ENCODE assay signal across 8 cellular contexts in genomic region chr6:26088344-26088743, GRCh38. TPM values are rescaled to one million over a fixed set of nuclear protein-coding genes. Genes with fewer than 3 reads are reported as not detected.
DNase-seq lines count a peak whose midpoint lies in the region; ATAC-seq and TF ChIP-seq lines count a peak whose summit lies in the region.

No MANE protein-coding gene starts in this region.

- H3K9ac ChIP-seq in GM23248 (peak overlapping the region; percentile 91), smooth muscle cell (ENCODE audit: low read depth) (peak overlapping the region; percentile 66)

- peaks cover 4% of the 10 kb centered on the region for H3K36me3 Mint-ChIP-seq in activated naive CD8-positive, alpha-beta T cell treated with anti-CD3 and anti-CD28 coated beads for 36 hours

- H3K27ac Mint-ChIP-seq in activated naive CD8-positive, alpha-beta T cell treated with anti-CD3 and anti-CD28 coated beads for 36 hours, result no peak overlapping the region

- H3K4me3 Mint-ChIP-seq in activated naive CD8-positive, alpha-beta T cell treated with anti-CD3 and anti-CD28 coated beads for 36 hours, result peak overlapping the region; percentile 79

- H3K27me3 ChIP-seq in GM23248 (replicated peaks; ENCODE audit: insufficient read depth) (no peaks in the 10 kb centered on the region), right atrium auricular region (no peaks in the 10 kb centered on the region), smooth muscle cell (ENCODE audit: low read depth) (no peaks in the 10 kb centered on the region)

- 13 to 20% methylated on average over 5 of the region's 5 CpGs for WGBS in GM23248 (ENCODE audit: low coverage in 1 of 2, low lambda C conversion rate in 2 of 2, missing lambda C conversion rate in 2 of 2), 2 experiments
- WGBS in smooth muscle cell (ENCODE audit: low lambda C conversion rate), result 73% methylated on average over 5 of the region's 5 CpGs

- H3K4me1 Mint-ChIP-seq in activated naive CD8-positive, alpha-beta T cell treated with anti-CD3 and anti-CD28 coated beads for 36 hours, result peaks cover 32% of the 10 kb centered on the region

- no peak for TF ChIP-seq CTCF in right atrium auricular region (IDR thresholded peaks at IDR 0.05)
- TF ChIP-seq CTCF in smooth muscle cell (IDR thresholded peaks at IDR 0.05; ENCODE audit: borderline replicate concordance, insufficient read depth, poor library complexity, severe bottlenecking), result no peak

- peak overlapping the region; percentile 91 for H3K4me2 ChIP-seq in GM23248 (ENCODE audit: unreplicated experiment)
- peak overlapping the region; percentile 91 for H3K4me2 ChIP-seq in smooth muscle cell

- no peaks in the 10 kb centered on the region for H3K27me3 Mint-ChIP-seq in activated naive CD8-positive, alpha-beta T cell treated with anti-CD3 and anti-CD28 coated beads for 36 hours

- H3K79me2 ChIP-seq in GM23248 (ENCODE audit: insufficient read depth), result peaks cover 3% of the 10 kb centered on the region; the same call in 1 of the 2 replicates
- H3K79me2 ChIP-seq in smooth muscle cell (ENCODE audit: low read depth), result no peaks in the 10 kb centered on the region

- H3K27ac ChIP-seq in GM23248, result peak overlapping the region; percentile 91
- peak overlapping the region; percentile 90 to 93 for H3K27ac ChIP-seq in right atrium auricular region
- H3K27ac ChIP-seq in smooth muscle cell (ENCODE audit: low read depth), result peak overlapping the region; percentile 44

- H3K9me3 Mint-ChIP-seq in activated naive CD8-positive, alpha-beta T cell treated with anti-CD3 and anti-CD28 coated beads for 36 hours, result no peaks in the 10 kb centered on the region

- peak; percentile 59 for DNase-seq in GM23248
- DNase-seq in activated naive CD8-positive, alpha-beta T cell treated with anti-CD3 and anti-CD28 coated beads for 36 hours, result no peak
- no peak for DNase-seq in right atrium auricular region (ENCODE audit: low spot score)
- DNase-seq in smooth muscle cell (lab: John Stamatoyannopoulos, UW; ENCODE audit: unreplicated experiment), result no peak
- DNase-seq in UCSD-AML1 (lab: John Stamatoyannopoulos, UW; ENCODE audit: unreplicated experiment), result no peak
- no peak for DNase-seq in G401 (ENCODE audit: low spot score)
- DNase-seq in glomerular visceral epithelial cell (ENCODE audit: extremely low spot score), result no peak

- H3K4me3 ChIP-seq in GM23248, result peak overlapping the region; percentile 94
- H3K4me3 ChIP-seq in right atrium auricular region, result peak overlapping the region; percentile 72 to 73
- H3K4me3 ChIP-seq in smooth muscle cell, result peak overlapping the region; percentile 73

- H2AFZ ChIP-seq in GM23248, result peak overlapping the region; percentile 98
- H2AFZ ChIP-seq in smooth muscle cell (ENCODE audit: low read depth), result peak overlapping the region; percentile 98

- H3F3A ChIP-seq in GM23248 (ENCODE audit: insufficient read depth) (no peaks in the 10 kb centered on the region), smooth muscle cell (ENCODE audit: low read depth) (no peaks in the 10 kb centered on the region)

- ATAC-seq in GM19023 (IDR thresholded peaks at IDR 0.05; ENCODE audit: unreplicated experiment), result no peak

- peaks cover 4% of the 10 kb centered on the region for H3K4me1 ChIP-seq in GM23248 (ENCODE audit: insufficient read depth)
- peaks cover 0 to 20% of the 10 kb centered on the region in 2 donors for H3K4me1 ChIP-seq in right atrium auricular region
- peaks cover 7% of the 10 kb centered on the region for H3K4me1 ChIP-seq in smooth muscle cell (ENCODE audit: low read depth)

- H3K9me3 ChIP-seq in GM23248 (ENCODE audit: low read depth), result no peaks in the 10 kb centered on the region
- no peaks in the 10 kb centered on the region for H3K9me3 ChIP-seq in right atrium auricular region
- no peaks in the 10 kb centered on the region for H3K9me3 ChIP-seq in smooth muscle cell (replicated peaks; ENCODE audit: low read depth)

- H4K20me1 ChIP-seq in GM23248 (ENCODE audit: insufficient read depth) (no peaks in the 10 kb centered on the region), smooth muscle cell (ENCODE audit: low read depth) (no peaks in the 10 kb centered on the region)

- H3K36me3 ChIP-seq in GM23248 (ENCODE audit: low read depth) (no peaks in the 10 kb centered on the region), right atrium auricular region (no peaks in the 10 kb centered on the region), smooth muscle cell (ENCODE audit: low read depth) (no peaks in the 10 kb centered on the region)

- in situ Hi-C loops in GM23248 (cut with MboI) (no loop called here), G401 (cut with HindIII; ENCODE audit: low sequenced_read_pairs) (no loop called here)

- H3K9me2 ChIP-seq in GM23248 (ENCODE audit: insufficient read depth), result no peaks in the 10 kb centered on the region

RNA-seq across cellular contexts. Expression of gene HFE, which starts 1.1 kb away (rescaled TPM):
- total RNA-seq in GM23248 (2014; rRNA removed; shearing (Covaris generic)), result 10.8 and 13.2 TPM in 2 replicates
- polyA plus RNA-seq in GM23248 (2016; fragmentation: Nextera tagmentation; extraction: Ambion mirVana) (8.6 and 10.6 TPM in 2 replicates), smooth muscle cell (2.1 and 7.5 TPM in 2 replicates)
- total RNA-seq in activated naive CD8-positive, alpha-beta T cell treated with anti-CD3 and anti-CD28 coated beads for 36 hours, result under 1 TPM; 0.76 to 0.80 TPM
- total RNA-seq in right atrium auricular region (1 to 10 TPM; 3.1 to 6.4 TPM), smooth muscle cell (4.9 and 5.5 TPM in 2 replicates)
- total RNA-seq in G401 (2014; rRNA removed; shearing (Covaris generic)), result 2.3 and 8.0 TPM in 2 replicates
